In genomic region chr16:843771-844170, GRCh38 we compare ENCODE assay signal across 33 cellular contexts. TPM values are rescaled to one million over a fixed set of nuclear protein-coding genes. Genes with fewer than 3 reads are reported as not detected.
"Had no signal": no experiment of that assay in that cellular context is flagged by ENCODE, and none has a peak within 500 bp of the region (broad histone marks: within the 10 kb centered on the region; RNA-seq: fewer than 3 reads in every experiment).

No MANE protein-coding gene starts in this region.

- H3K4me1 ChIP-seq: ascending aorta, breast epithelium, esophagus muscularis mucosa, foreskin keratinocyte, gastrocnemius medialis, heart left ventricle had no signal

- H3K36me3 Mint-ChIP-seq: activated naive CD4-positive, alpha-beta T cell treated with anti-CD3 and anti-CD28 coated beads, Interleukin-2, amount 10 ng/mL, durations not matched to agents 7 days and 5 days; activated naive CD4-positive, alpha-beta T cell treated with anti-CD3 and anti-CD28 coated beads, Interleukin-2, amount 50 U/mL, for 72 hours; activated naive CD8-positive, alpha-beta T cell treated with anti-CD3 and anti-CD28 coated beads, Interleukin-2, amount 10 ng/mL, durations not matched to agents 7 days and 5 days had no signal

- H3K4me1 Mint-ChIP-seq: activated CD4-positive, alpha-beta memory T cell treated with anti-CD3 and anti-CD28 coated beads, Interleukin-2, amount 10 ng/mL, durations not matched to agents 7 days and 5 days; activated CD4-positive, alpha-beta T cell treated with anti-CD3 and anti-CD28 coated beads for 36 hours; activated CD4-positive, alpha-beta T cell treated with anti-CD3 and anti-CD28 coated beads, Interleukin-2, amount 10 ng/mL, durations not matched to agents 7 days and 5 days; activated naive CD4-positive, alpha-beta T cell treated with anti-CD3 and anti-CD28 coated beads, Interleukin-2, amount 10 ng/mL, durations not matched to agents 7 days and 5 days; activated naive CD8-positive, alpha-beta T cell treated with anti-CD3 and anti-CD28 coated beads, Interleukin-2, amount 10 ng/mL, durations not matched to agents 7 days and 5 days; central memory CD8-positive, alpha-beta T cell had no signal

- DNase-seq: activated CD4-positive, alpha-beta memory T cell treated with anti-CD3 and anti-CD28 coated beads, Interleukin-2, amount 10 ng/mL, durations not matched to agents 7 days and 5 days; activated CD4-positive, alpha-beta T cell treated with anti-CD3 and anti-CD28 coated beads for 36 hours; activated CD4-positive, alpha-beta T cell treated with anti-CD3 and anti-CD28 coated beads, Interleukin-2, amount 10 ng/mL, durations not matched to agents 7 days and 5 days; activated CD4-positive, alpha-beta T cell treated with anti-CD3 and anti-CD28 coated beads, Interleukin-2, amount 50 U/mL, for 4 hours; activated CD4-positive, CD25-positive, alpha-beta regulatory T cell; activated CD4-positive, CD25-positive, alpha-beta regulatory T cell treated with anti-CD3 and anti-CD28 coated beads, Interleukin-2, amount 50 U/mL, for 72 hours; activated CD8-positive, alpha-beta memory T cell treated with anti-CD3 and anti-CD28 coated beads, Interleukin-2, amount 50 U/mL, for 48 hours; activated gamma-delta T cell; activated naive CD4-positive, alpha-beta T cell; activated naive CD4-positive, alpha-beta T cell treated with anti-CD3 and anti-CD28 coated beads, Interleukin-2, amount 10 ng/mL, durations not matched to agents 7 days and 5 days; activated naive CD8-positive, alpha-beta T cell treated with anti-CD3 and anti-CD28 coated beads, Interleukin-2, amount 10 ng/mL, durations not matched to agents 7 days and 5 days; activated T-cell treated with anti-CD3 and anti-CD28 coated beads for 4 hours; activated T-cell treated with anti-CD3 and anti-CD28 coated beads, Interleukin-2, amount 50 U/mL, for 24 hours; activated T-cell treated with anti-CD3 and anti-CD28 coated beads, Interleukin-2, amount 50 U/mL, for 72 hours; cortex of kidney; dermis blood vessel endothelial cell; effector CD4-positive, alpha-beta T cell; effector memory CD8-positive, alpha-beta T cell; erythroblast; foreskin keratinocyte; gastrocnemius medialis; glutamatergic neuron; T-helper 2 cell had no signal

- H3K4me3 Mint-ChIP-seq: activated CD4-positive, alpha-beta memory T cell treated with anti-CD3 and anti-CD28 coated beads, Interleukin-2, amount 10 ng/mL, durations not matched to agents 7 days and 5 days; activated CD4-positive, alpha-beta T cell treated with anti-CD3 and anti-CD28 coated beads for 36 hours; activated CD4-positive, alpha-beta T cell treated with anti-CD3 and anti-CD28 coated beads, Interleukin-2, amount 10 ng/mL, durations not matched to agents 7 days and 5 days; activated naive CD4-positive, alpha-beta T cell treated with anti-CD3 and anti-CD28 coated beads, Interleukin-2, amount 10 ng/mL, durations not matched to agents 7 days and 5 days; activated naive CD8-positive, alpha-beta T cell treated with anti-CD3 and anti-CD28 coated beads, Interleukin-2, amount 10 ng/mL, durations not matched to agents 7 days and 5 days; activated T-cell treated with anti-CD3 and anti-CD28 coated beads, Interleukin-2, amount 50 U/mL, for 24 hours; activated T-cell treated with anti-CD3 and anti-CD28 coated beads, Interleukin-2, amount 50 U/mL, for 72 hours; brain; central memory CD8-positive, alpha-beta T cell; effector memory CD8-positive, alpha-beta T cell had no signal

- H3K27ac Mint-ChIP-seq: activated CD4-positive, alpha-beta memory T cell treated with anti-CD3 and anti-CD28 coated beads, Interleukin-2, amount 10 ng/mL, durations not matched to agents 7 days and 5 days; activated CD4-positive, alpha-beta T cell treated with anti-CD3 and anti-CD28 coated beads for 36 hours; activated CD4-positive, alpha-beta T cell treated with anti-CD3 and anti-CD28 coated beads, Interleukin-2, amount 10 ng/mL, durations not matched to agents 7 days and 5 days; activated naive CD4-positive, alpha-beta T cell treated with anti-CD3 and anti-CD28 coated beads, Interleukin-2, amount 10 ng/mL, durations not matched to agents 7 days and 5 days; activated naive CD4-positive, alpha-beta T cell treated with anti-CD3 and anti-CD28 coated beads, Interleukin-2, amount 50 U/mL, for 72 hours; activated naive CD8-positive, alpha-beta T cell treated with anti-CD3 and anti-CD28 coated beads, Interleukin-2, amount 10 ng/mL, durations not matched to agents 7 days and 5 days; activated T-cell treated with anti-CD3 and anti-CD28 coated beads, Interleukin-2, amount 50 U/mL, for 24 hours; activated T-cell treated with anti-CD3 and anti-CD28 coated beads, Interleukin-2, amount 50 U/mL, for 72 hours had no signal

- H3K36me3 ChIP-seq: ascending aorta, breast epithelium, cardiac muscle cell, esophagus muscularis mucosa, gastrocnemius medialis, heart left ventricle had no signal

- ATAC-seq: activated CD4-positive, alpha-beta T cell treated with anti-CD3 and anti-CD28 coated beads for 36 hours; activated naive CD4-positive, alpha-beta T cell treated with anti-CD3 and anti-CD28 coated beads, Interleukin-2, amount 50 U/mL, for 72 hours; effector memory CD8-positive, alpha-beta T cell; foreskin keratinocyte; gastrocnemius medialis; heart left ventricle had no signal

- H3K4me3 ChIP-seq: ascending aorta, breast epithelium, cardiac muscle cell, esophagus muscularis mucosa, gastrocnemius medialis, heart left ventricle had no signal

- H3K27me3 Mint-ChIP-seq: activated CD4-positive, alpha-beta memory T cell treated with anti-CD3 and anti-CD28 coated beads, Interleukin-2, amount 10 ng/mL, durations not matched to agents 7 days and 5 days; activated CD4-positive, alpha-beta T cell treated with anti-CD3 and anti-CD28 coated beads for 36 hours; activated CD4-positive, alpha-beta T cell treated with anti-CD3 and anti-CD28 coated beads, Interleukin-2, amount 10 ng/mL, durations not matched to agents 7 days and 5 days; activated naive CD4-positive, alpha-beta T cell treated with anti-CD3 and anti-CD28 coated beads, Interleukin-2, amount 10 ng/mL, durations not matched to agents 7 days and 5 days; activated naive CD8-positive, alpha-beta T cell treated with anti-CD3 and anti-CD28 coated beads, Interleukin-2, amount 10 ng/mL, durations not matched to agents 7 days and 5 days; activated T-cell treated with anti-CD3 and anti-CD28 coated beads, Interleukin-2, amount 50 U/mL, for 24 hours; brain; central memory CD8-positive, alpha-beta T cell had no signal

- H3K9me3 ChIP-seq: ascending aorta, esophagus muscularis mucosa, gastrocnemius medialis, heart left ventricle had no signal

- H3K9me3 Mint-ChIP-seq: activated CD4-positive, alpha-beta T cell treated with anti-CD3 and anti-CD28 coated beads, Interleukin-2, amount 10 ng/mL, durations not matched to agents 7 days and 5 days; activated naive CD4-positive, alpha-beta T cell treated with anti-CD3 and anti-CD28 coated beads, Interleukin-2, amount 50 U/mL, for 72 hours; activated naive CD8-positive, alpha-beta T cell treated with anti-CD3 and anti-CD28 coated beads, Interleukin-2, amount 10 ng/mL, durations not matched to agents 7 days and 5 days; activated T-cell treated with anti-CD3 and anti-CD28 coated beads, Interleukin-2, amount 50 U/mL, for 24 hours; activated T-cell treated with anti-CD3 and anti-CD28 coated beads, Interleukin-2, amount 50 U/mL, for 72 hours; central memory CD8-positive, alpha-beta T cell; effector memory CD8-positive, alpha-beta T cell had no signal

- H3K27ac ChIP-seq: ascending aorta, breast epithelium, cardiac muscle cell, esophagus muscularis mucosa, foreskin keratinocyte, gastrocnemius medialis, heart left ventricle had no signal

RNA-seq across cellular contexts. Expression of gene GNG13, which starts 43.2 kb away (rescaled TPM):
- total RNA-seq: activated CD4-positive, alpha-beta memory T cell treated with anti-CD3 and anti-CD28 coated beads, Interleukin-2, amount 10 ng/mL, durations not matched to agents 7 days and 5 days; activated CD4-positive, alpha-beta T cell treated with anti-CD3 and anti-CD28 coated beads for 36 hours; activated CD4-positive, alpha-beta T cell treated with anti-CD3 and anti-CD28 coated beads, Interleukin-2, amount 10 ng/mL, durations not matched to agents 7 days and 5 days; activated naive CD4-positive, alpha-beta T cell treated with anti-CD3 and anti-CD28 coated beads, Interleukin-2, amount 50 U/mL, for 72 hours; activated naive CD8-positive, alpha-beta T cell treated with anti-CD3 and anti-CD28 coated beads, Interleukin-2, amount 10 ng/mL, durations not matched to agents 7 days and 5 days; activated T-cell treated with anti-CD3 and anti-CD28 coated beads, Interleukin-2, amount 50 U/mL, for 72 hours; ascending aorta; breast epithelium; cardiac muscle cell; cerebellum; dermis blood vessel endothelial cell; esophagus muscularis mucosa; foreskin keratinocyte; gastrocnemius medialis; heart left ventricle; T-helper 1 cell treated with Interleukin-12 subunit alpha and Interleukin-12 subunit beta and Interleukin-4 antibody, amounts not matched to agents 30 ng/mL and 1 ng/mL, for 36 hours had no signal
- polyA plus RNA-seq: foreskin keratinocyte, heart left ventricle had no signal
